ENCODE assay signal across 24 cellular contexts in the genomic region with DNA sequence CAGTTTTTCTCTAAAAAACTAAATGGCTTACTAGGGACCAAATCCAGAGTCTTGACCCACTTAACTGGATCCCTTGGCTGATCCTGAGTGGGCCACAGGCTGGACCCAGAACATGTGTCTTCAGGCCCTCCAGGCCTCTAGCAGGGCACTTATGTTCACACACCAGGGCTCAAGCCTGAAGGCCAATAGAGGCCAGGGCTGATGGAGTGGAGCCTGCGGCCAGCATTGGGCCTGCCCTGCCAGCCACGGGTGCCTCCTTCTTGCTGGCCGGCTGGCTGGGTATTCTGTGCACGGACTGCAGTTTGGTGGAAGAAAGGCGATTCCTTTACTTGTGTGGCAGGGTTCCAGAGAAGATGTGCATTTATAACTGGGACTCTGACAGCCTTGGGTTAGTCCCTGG.
"Had no signal": no experiment of that assay in that cellular context is flagged by ENCODE, and none has a peak within 500 bp of the region (broad histone marks: within the 10 kb centered on the region; RNA-seq: fewer than 3 reads in every experiment).

No MANE protein-coding gene starts in this region.

- H3K27me3 ChIP-seq: stomach, suprapubic skin, testis, thyroid gland, tibial artery, tibial nerve, transverse colon, upper lobe of left lung, upper lobe of right lung, uterus, vagina had no signal

- DNase-seq: stimulated activated CD4-positive, alpha-beta T cell treated with anti-CD3 and anti-CD28 coated beads, Interleukin-2, amount 100 ng/mL, for 48 hours; stimulated activated CD4-positive, alpha-beta T cell treated with anti-CD3 and anti-CD28 coated beads, Interleukin-4, amount 100 ng/mL, for 1 hour; stimulated activated CD4-positive, alpha-beta T cell treated with anti-CD3 and anti-CD28 coated beads, Interleukin-4, amount 100 ng/mL, for 24 hours; stimulated activated CD4-positive, alpha-beta T cell treated with anti-CD3 and anti-CD28 coated beads, Interleukin-4, amount 100 ng/mL, for 4 hours; stimulated activated CD8-positive, alpha-beta memory T cell treated with anti-CD3 and anti-CD28 coated beads, Interleukin-4, amount 100 ng/mL, for 48 hours; stimulated activated naive B cell treated with anti-CD40 and anti-IgM and Interleukin-4, amounts not matched to agents 10 μg/mL and 1 μg/mL and 100 μg/mL, for 72 hours; stimulated activated naive CD4-positive, alpha-beta T cell; stimulated activated naive CD4-positive, alpha-beta T cell treated with Interleukin-2 at 50 U/mL for 16 hours; stimulated activated naive CD8-positive, alpha-beta T cell treated with anti-CD3 and anti-CD28 coated beads, Interleukin-15, amount 100 ng/mL, for 72 hours; stimulated activated naive CD8-positive, alpha-beta T cell treated with anti-CD3 and anti-CD28 coated beads, Interleukin-15, Interleukin-2, amounts not matched to agents 100 U/mL and 50 U/mL, for 24 hours; stomach; substantia nigra; testis; thyroid gland; tibial artery; transverse colon; trophoblast cell; upper lobe of right lung; uterus had no signal

- H3K9me3 ChIP-seq: stomach, suprapubic skin, testis, thoracic aorta, thyroid gland, tibial artery, tibial nerve, transverse colon, upper lobe of left lung, upper lobe of right lung, uterus, vagina had no signal

- H3K4me3 ChIP-seq: stomach, suprapubic skin, testis, thoracic aorta, thyroid gland, tibial artery, tibial nerve, transverse colon, upper lobe of left lung, upper lobe of right lung, uterus, vagina had no signal

- H3K4me1 ChIP-seq: stomach, suprapubic skin, testis, thyroid gland, tibial artery, tibial nerve, transverse colon, upper lobe of left lung, upper lobe of right lung, uterus, vagina had no signal

- H3K27ac ChIP-seq: stomach, suprapubic skin, testis, thoracic aorta, thyroid gland, tibial artery, tibial nerve, transverse colon, upper lobe of left lung, upper lobe of right lung, uterus, vagina had no signal

- H3K36me3 ChIP-seq: stomach, suprapubic skin, thoracic aorta, thyroid gland, tibial artery, tibial nerve, transverse colon, upper lobe of left lung, upper lobe of right lung, uterus, vagina had no signal
